In genomic region chr3:187139126-187139894, GRCh38 we compare ENCODE assay signal across 8 cellular contexts. TPM values are rescaled to one million over a fixed set of nuclear protein-coding genes. Genes with fewer than 3 reads are reported as not detected.
DNase-seq lines count a peak whose midpoint lies in the region; ATAC-seq, FAIRE-seq and TF ChIP-seq lines count a peak whose summit lies in the region.

RPL39L (minus strand) TSS chr3:187139496; CDS start chr3:187121300, 18,196 bp downstream.

- peak within 1 kb of the TSS; percentile 80 for H3K27ac ChIP-seq in RWPE1
- no peak within 1 kb of the TSS for H3K27ac ChIP-seq in temporal lobe (ENCODE audit: low read depth, low read length)

- DNase-seq in D721Med (ENCODE audit: insufficient read length, low spot score) (peak; percentile 80), GM20000 (ENCODE audit: low spot score) (peak; percentile 91), HS-5 (ENCODE audit: low read depth) (peak; percentile 77), RWPE1 (ENCODE audit: low spot score) (peak; percentile 92), activated gamma-delta T cell treated with Interleukin-2 at 50 U/mL for 16 hours (peak; percentile 88), germinal center (ENCODE audit: low spot score) (peak; percentile 96), omental fat pad (ENCODE audit: low spot score) (peak; percentile 46)

- FAIRE-seq in D721Med (lab: Jason Lieb, UNC) = no peak

- POLR2A ChIA-PET in RWPE1 (lab: Yijun Ruan, JAX; ENCODE audit: low non-redundant PET) = no interaction called here

- CTCF ChIA-PET in RWPE1 (lab: Yijun Ruan, JAX) = interaction anchor here (0.6 to 1.6 kb wide), 20 partner anchors 8 to 1268 kb away, joined by 3 to 9 read pairs (median 3); no protein-coding TSS in a partner anchor

- TF ChIP-seq CTCF in D721Med (IDR thresholded peaks at IDR 0.05; ENCODE audit: insufficient read depth, missing control alignments) (peak; percentile 26), GM20000 (IDR thresholded peaks at IDR 0.05; ENCODE audit: extremely low read depth, missing control alignments) (peak; percentile 76), RWPE1 (conservative IDR thresholded peaks at IDR 0.05; ENCODE audit: low read depth) (peak; percentile 94), omental fat pad (IDR thresholded peaks at IDR 0.05) (peak in 1 of 3 donors; percentile 61)

- ATAC-seq in omental fat pad (ENCODE audit: low FRiP score) = peak; percentile 97

RNA-seq across cellular contexts. Expression of gene RPL39L, which starts in this region (rescaled TPM):
- total RNA-seq in omental fat pad (10 to 100 TPM in 2 of 4 donors, 1 to 10 TPM in 2; 2.0 to 11.6 (median 8.2) TPM), temporal lobe (17.9 TPM)

Comparison
In these comparisons a context has a peak if more than half of its experiments do, and no peak if none do; other contexts are left out.
1. DNase-seq: peak in every context shown above with its lines; median percentile 96 in germinal center; 92 in RWPE1; 91 in GM20000; 88 in activated gamma-delta T cell treated with Interleukin-2 at 50 U/mL for 16 hours; 80 in D721Med; 77 in HS-5; 46 in omental fat pad.